Comparison of ENCODE assay signal across 1 cellular context in the genomic region with DNA sequence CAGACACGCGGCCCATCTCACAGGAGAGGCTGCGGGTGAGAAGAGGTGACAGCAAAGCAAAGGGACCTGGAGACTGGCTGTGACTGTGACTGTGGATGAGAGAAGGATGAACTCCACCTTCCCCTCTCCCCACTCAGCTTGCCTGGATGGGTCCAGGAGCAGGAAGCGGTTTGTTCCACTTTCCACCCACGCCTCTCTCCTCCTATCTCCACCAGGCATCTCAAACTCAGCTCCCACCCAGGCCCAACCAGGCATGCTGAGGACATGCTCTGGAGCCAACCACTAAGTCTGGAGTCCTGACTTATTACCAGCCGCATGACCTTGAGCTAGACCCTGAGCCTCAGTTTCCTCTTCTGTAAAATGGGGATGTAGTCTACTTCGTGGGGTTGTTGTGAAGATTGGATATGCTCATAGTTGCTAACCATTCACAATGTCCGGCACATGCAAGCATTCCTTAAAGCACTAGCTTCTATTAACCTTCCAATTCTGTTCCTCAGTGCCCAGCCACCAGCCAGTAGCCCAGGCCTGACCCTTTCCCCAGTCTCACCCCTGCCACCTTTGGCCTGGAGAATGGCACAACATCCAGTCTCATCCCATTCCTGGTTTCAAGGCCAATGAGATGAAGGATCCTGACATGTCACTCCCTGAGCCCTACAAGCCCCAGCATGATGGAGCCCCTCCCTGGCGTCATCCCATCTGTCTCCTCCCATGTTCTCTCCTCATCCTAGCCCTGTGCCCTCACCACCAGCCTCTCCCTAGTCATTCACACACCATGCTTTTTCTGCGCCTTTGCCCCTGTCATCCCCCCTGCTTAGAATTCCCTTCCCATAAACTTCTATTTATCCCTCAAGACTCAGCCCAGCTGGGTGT.
A peak's percentile ranks its signal among the peaks of the same experiment; 100 is the strongest.
TF ChIP-seq lines count a peak whose summit lies in the region.

No MANE protein-coding gene starts in this region.

TF ChIP-seq in K562, 482 proteins besides CTCF, POLR2A, EP300 and RAD21 (continued from another document):
- TF ChIP-seq CHCHD3 (CRISPR knock-in tag; IDR thresholded peaks at IDR 0.05) (no peak), CBX1 (IDR thresholded peaks at IDR 0.05; ENCODE audit: low read depth) (peak; percentile 71; the same call in 1 of the 2 replicates), ZNF77 (CRISPR knock-in tag; IDR thresholded peaks at IDR 0.05) (no peak)
